16 cellular contexts compared by ENCODE assay signal in genomic region chr6:97915537-97915936, GRCh38.
DNase-seq lines count a peak whose midpoint lies in the region; ATAC-seq and TF ChIP-seq lines count a peak whose summit lies in the region.
"Had no signal": no experiment of that assay in that cellular context is flagged by ENCODE, and none has a peak within 500 bp of the region (broad histone marks: within the 10 kb centered on the region; RNA-seq: fewer than 3 reads in every experiment).

No MANE protein-coding gene starts in this region.

- BruUV-seq in PC-9 (replicated peaks; lab: Mats Ljungman, UMichigan), result no TSS peak

- H3K4me1 ChIP-seq in ACC112 (ENCODE audit: control insufficient read depth, insufficient read depth, low read length, unreplicated experiment) (no peaks in the 10 kb centered on the region), PC-9 (replicated peaks; ENCODE audit: insufficient read depth) (no peaks in the 10 kb centered on the region)
- H3K4me1 ChIP-seq: BLaER1, Caco-2 had no signal

- ATAC-seq in GM18868 (IDR thresholded peaks at IDR 0.05; ENCODE audit: unreplicated experiment) (no peak), HG02938 (IDR thresholded peaks at IDR 0.05; ENCODE audit: unreplicated experiment) (no peak)

- H3K9me3 ChIP-seq in PC-9 (ENCODE audit: insufficient read depth, low read depth), result no peaks in the 10 kb centered on the region
- no peaks in the 10 kb centered on the region for H3K9me3 ChIP-seq in neural cell (ENCODE audit: low read length)
- H3K9me3 ChIP-seq: BLaER1, Caco-2, HAP-1 had no signal

- H3K4me2 ChIP-seq in PC-9 (no peak overlapping the region), neural cell (ENCODE audit: low read length) (peak overlapping the region; percentile 35)
- H3K4me2 ChIP-seq: BLaER1 had no signal

- H3K9me2 ChIP-seq in PC-9 (ENCODE audit: insufficient read depth) (no peaks in the 10 kb centered on the region), neural cell (ENCODE audit: insufficient read depth, low read length) (peaks cover 3% of the 10 kb centered on the region)

- CTCF ChIA-PET in PC-9 (lab: Charles Lee), result no interaction called here

- no peak overlapping the region for H3K27ac ChIP-seq in ACC112 (ENCODE audit: low read depth, low read length)
- no peak overlapping the region for H3K27ac ChIP-seq in PC-9
- peak overlapping the region; percentile 73 for H3K27ac ChIP-seq in neural cell (ENCODE audit: low read length)
- H3K27ac ChIP-seq: BLaER1, HL-60 had no signal

- H3K27me3 ChIP-seq in ACC112 (ENCODE audit: insufficient read depth, low read length), result no peaks in the 10 kb centered on the region
- H3K27me3 ChIP-seq in PC-9 (ENCODE audit: insufficient read depth, low read depth), result no peaks in the 10 kb centered on the region
- no peaks in the 10 kb centered on the region for H3K27me3 ChIP-seq in neural cell (ENCODE audit: insufficient read depth, low read depth, low read length)
- H3K27me3 ChIP-seq: BLaER1 had no signal

- POLR2A ChIA-PET in PC-9 (lab: Charles Lee; ENCODE audit: unreplicated experiment), result no interaction called here

- H3K79me2 ChIP-seq in ACC112 (ENCODE audit: control insufficient read depth, insufficient read depth, low read length, unreplicated experiment) (no peaks in the 10 kb centered on the region), PC-9 (ENCODE audit: low read depth) (no peaks in the 10 kb centered on the region), neural cell (replicated peaks; ENCODE audit: insufficient read depth, low read length) (no peaks in the 10 kb centered on the region)

- DNase-seq in PC-9 (no peak), RPMI8226 (no peak), DMS 273 (lab: John Stamatoyannopoulos, UW; ENCODE audit: unreplicated experiment) (no peak)
- DNase-seq: AML-193; Caco-2; CD8-positive, alpha-beta memory T cell; DMS53; GOT3; KG1 had no signal

- no peak for TF ChIP-seq RAD21 in neural cell (conservative IDR thresholded peaks at IDR 0.05)

- no peaks in the 10 kb centered on the region for H3F3A ChIP-seq in PC-9 (ENCODE audit: insufficient read depth, low read depth)
- H3F3A ChIP-seq in neural cell (ENCODE audit: insufficient read depth, low read length, poor library complexity, severe bottlenecking), result no peaks in the 10 kb centered on the region

- no peaks in the 10 kb centered on the region for H4K20me1 ChIP-seq in PC-9 (ENCODE audit: insufficient read depth)
- no peaks in the 10 kb centered on the region for H4K20me1 ChIP-seq in neural cell (ENCODE audit: insufficient read depth)
- H4K20me1 ChIP-seq: BLaER1 had no signal

- H3K36me3 ChIP-seq in ACC112 (ENCODE audit: insufficient read depth, low read length) (no peaks in the 10 kb centered on the region), PC-9 (ENCODE audit: low read depth) (no peaks in the 10 kb centered on the region), neural cell (ENCODE audit: insufficient read depth, low read length) (no peaks in the 10 kb centered on the region)
- H3K36me3 ChIP-seq: BLaER1, HAP-1 had no signal

- peak overlapping the region; percentile 32 for H3K9ac ChIP-seq in neural cell (ENCODE audit: low read length)
- H3K9ac ChIP-seq: BLaER1 had no signal

- intact Hi-C loops in PC-9 (cut with micrococcal nuclease; ENCODE audit: unreplicated experiment), result no loop called here

- H2AFZ ChIP-seq in ACC112 (ENCODE audit: low read length, unreplicated experiment) (no peak overlapping the region), PC-9 (0 out of 2 replicates have a peak overlapping the region, but pooled peaks have one; percentile 30), neural cell (ENCODE audit: low read depth, low read length) (no peak overlapping the region)

- no peak for TF ChIP-seq CTCF in PC-9 (conservative IDR thresholded peaks at IDR 0.05)
- TF ChIP-seq CTCF in neural cell (IDR thresholded peaks at IDR 0.05; ENCODE audit: poor library complexity, severe bottlenecking), result no peak

- TF ChIP-seq EP300 in neural cell (conservative IDR thresholded peaks at IDR 0.05; ENCODE audit: poor library complexity, severe bottlenecking), result no peak

- peak overlapping the region; percentile 42; the same call in 1 of the 2 replicates for H3K4me3 ChIP-seq in ACC112 (ENCODE audit: low read depth, low read length)
- no peak overlapping the region for H3K4me3 ChIP-seq in PC-9
- H3K4me3 ChIP-seq in neural cell (ENCODE audit: low read length), result peak overlapping the region; percentile 44
- H3K4me3 ChIP-seq: BLaER1, HAP-1 had no signal

TF ChIP-seq in neural cell, 6 proteins besides CTCF, POLR2A, EP300 and RAD21:
- TF ChIP-seq EZH2 (IDR thresholded peaks at IDR 0.05; ENCODE audit: borderline replicate concordance, insufficient read depth, low read length, poor library complexity, severe bottlenecking), result no peak
- TF ChIP-seq TAF1 (IDR thresholded peaks at IDR 0.05; ENCODE audit: low read depth), result no peak
- TF ChIP-seq MXI1 (conservative IDR thresholded peaks at IDR 0.05; ENCODE audit: poor library complexity, severe bottlenecking), result no peak
- no peak for TF ChIP-seq REST (IDR thresholded peaks at IDR 0.05; ENCODE audit: borderline replicate concordance)
- no peak for TF ChIP-seq SMC3 (conservative IDR thresholded peaks at IDR 0.05; ENCODE audit: poor library complexity)
- no peak for TF ChIP-seq POLR2AphosphoS5 (IDR thresholded peaks at IDR 0.05)
